ENCODE assay signal across 21 cellular contexts in the genomic region with DNA sequence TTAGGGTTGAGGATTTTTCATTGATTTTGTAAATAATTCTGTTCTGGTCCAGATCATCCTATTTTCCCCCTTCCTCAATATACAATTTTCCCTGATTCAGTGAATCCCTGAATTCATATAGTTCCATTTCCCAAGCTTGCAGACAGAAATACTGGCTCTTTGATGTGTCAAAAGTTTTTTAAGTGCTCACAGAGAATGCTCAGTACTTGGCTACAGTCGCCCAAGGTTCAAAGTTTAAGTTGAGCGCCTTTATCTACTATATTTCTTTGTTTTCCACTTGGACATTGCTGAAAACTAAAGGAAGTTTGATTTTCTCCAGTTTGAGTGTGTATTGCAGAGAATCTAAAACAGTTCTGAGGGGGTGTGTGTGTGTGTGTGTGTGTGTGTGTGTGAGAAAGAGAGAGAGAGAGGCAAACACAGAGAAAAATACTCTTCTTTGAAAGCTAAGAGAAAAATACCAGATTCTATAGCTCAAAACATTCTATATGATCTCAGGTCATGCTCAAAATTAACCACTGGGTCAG.
DNase-seq lines count a peak whose midpoint lies in the region; ATAC-seq, FAIRE-seq and TF ChIP-seq lines count a peak whose summit lies in the region.
"Had no signal": no experiment of that assay in that cellular context is flagged by ENCODE, and none has a peak within 500 bp of the region (broad histone marks: within the 10 kb centered on the region; RNA-seq: fewer than 3 reads in every experiment).

No MANE protein-coding gene starts in this region.

- ATAC-seq in GM23338, result no peak

- 91% methylated on average over 2 of the region's 2 CpGs; no CpG with 5 or more reads in 1 of the 2 experiments for WGBS in H1 (ENCODE audit: extremely low coverage in 1 of 2, insufficient coverage in 1 of 2, insufficient read length in 1 of 2, insufficient replicate concordance in 2 of 2, low coverage in 1 of 2, low lambda C conversion rate in 2 of 2, missing lambda C conversion rate in 1 of 2), 2 experiments

- H3K9me3 Mint-ChIP-seq in GM23338, result peaks cover 2% of the 10 kb centered on the region; the same call in 1 of the 3 replicates
- H3K9me3 Mint-ChIP-seq in nephron progenitor cell, result no peaks in the 10 kb centered on the region
- H3K9me3 Mint-ChIP-seq: CD4-positive, alpha-beta memory T cell; CD8-positive, alpha-beta memory T cell had no signal

- no peak for TF ChIP-seq RAD21 in H1 (IDR thresholded peaks at IDR 0.05 in 1 of 2, conservative IDR thresholded peaks at IDR 0.05 in 1 of 2; ENCODE audit: low read depth in 2 of 2, low read length in 2 of 2)

- H3K27ac Mint-ChIP-seq in GM23338 (no peak overlapping the region), nephron progenitor cell (peak overlapping the region; percentile 17)
- H3K27ac Mint-ChIP-seq: CD14-positive monocyte; CD4-positive, CD25-positive, alpha-beta regulatory T cell; CD8-positive, alpha-beta memory T cell had no signal

- H2BK15ac ChIP-seq in H1 (ENCODE audit: low read length), result no peak overlapping the region

- H3K4me1 ChIP-seq in GM23338 (ENCODE audit: insufficient read depth), result no peaks in the 10 kb centered on the region
- H3K4me1 ChIP-seq in H1 (replicated peaks in 1 of 4; ENCODE audit: control insufficient read depth in 3 of 4, insufficient read depth in 4 of 4, low read length in 3 of 4), result no peaks in the 10 kb centered on the region
- H3K4me1 ChIP-seq: BE2C, BLaER1 had no signal

- H3K4me2 ChIP-seq in GM23338, result no peak overlapping the region
- no peak overlapping the region for H3K4me2 ChIP-seq in H1 (ENCODE audit: insufficient read depth in 1 of 2, low read depth in 2 of 2, low read length in 2 of 2)
- H3K4me2 ChIP-seq: BLaER1 had no signal

- H3K27me3 Mint-ChIP-seq in GM23338 (ENCODE audit: insufficient read depth, low read depth, poor library complexity) (peaks cover 3% of the 10 kb centered on the region), nephron progenitor cell (ENCODE audit: low read depth, poor library complexity) (peaks cover 3% of the 10 kb centered on the region)

- no peaks in the 10 kb centered on the region for H3K36me3 ChIP-seq in GM23338 (ENCODE audit: insufficient read depth)
- H3K36me3 ChIP-seq in H1 (ENCODE audit: control insufficient read depth in 2 of 4, insufficient read depth in 4 of 4, low read length in 3 of 4), result no peaks in the 10 kb centered on the region
- H3K36me3 ChIP-seq: BE2C, BLaER1 had no signal

- CTCF ChIA-PET in H1 (lab: Charles Lee; ENCODE audit: partially characterized antibody), result interaction anchor here (0.9 to 1.4 kb wide), 5 partner anchors 9 to 251 kb away, joined by 3 to 5 read pairs (median 3); no protein-coding TSS in a partner anchor

- H2AK5ac ChIP-seq in H1 (ENCODE audit: low read depth, low read length), result no peak overlapping the region

- no peak overlapping the region for H3K4me3 ChIP-seq in GM23338
- H3K4me3 ChIP-seq in H1 (ENCODE audit: extremely low read depth in 1 of 4, insufficient read depth in 2 of 4, low read depth in 3 of 4, low read length in 4 of 4), result no peak overlapping the region
- H3K4me3 ChIP-seq: BLaER1 had no signal

- H3K18ac ChIP-seq in H1 (ENCODE audit: extremely low read depth, low read length), result no peak overlapping the region

- H2BK20ac ChIP-seq in H1 (ENCODE audit: low read length), result no peak overlapping the region

- no peak overlapping the region for H3K14ac ChIP-seq in H1 (ENCODE audit: insufficient read length)

- no peaks in the 10 kb centered on the region for H3K23me2 ChIP-seq in H1 (ENCODE audit: low read depth, low read length)

- H2BK5ac ChIP-seq in H1 (ENCODE audit: low read depth, low read length), result no peak overlapping the region

- no peak overlapping the region for H3K56ac ChIP-seq in H1 (replicated peaks; ENCODE audit: insufficient read length, low read depth, low read length)

- no peak overlapping the region for H3K9ac ChIP-seq in H1 (replicated peaks in 1 of 4; ENCODE audit: extremely low read depth in 1 of 4, low read depth in 3 of 4, low read length in 3 of 4)
- H3K9ac ChIP-seq: BLaER1 had no signal

- no peak for TF ChIP-seq POLR2A in H1 (IDR thresholded peaks at IDR 0.05; ENCODE audit: control extremely low read depth in 1 of 2, low read depth in 2 of 2, low read length in 2 of 2)

- no peak for TF ChIP-seq EP300 in H1 (IDR thresholded peaks at IDR 0.05; ENCODE audit: borderline replicate concordance in 1 of 2, low read depth in 2 of 2, low read length in 2 of 2)

- H4K5ac ChIP-seq in H1 (ENCODE audit: insufficient read length, low read depth, low read length), result no peak overlapping the region

- H2BK120ac ChIP-seq in H1 (replicated peaks; ENCODE audit: low read depth, low read length), result no peak overlapping the region

- peak overlapping the region; percentile 44; the same call in 1 of the 2 replicates for H2AFZ ChIP-seq in GM23338
- H2AFZ ChIP-seq in H1 (ENCODE audit: low read length), result 0 out of 2 replicates have a peak overlapping the region, but pooled peaks have one; percentile 71

- H4K8ac ChIP-seq in H1 (ENCODE audit: extremely low read depth, insufficient read depth, low read length), result no peak overlapping the region

- H3K23ac ChIP-seq in H1 (ENCODE audit: insufficient read length), result no peak overlapping the region

- H3K4ac ChIP-seq in H1 (replicated peaks; ENCODE audit: insufficient read length, low read depth, low read length), result no peak overlapping the region

- H3K36me3 Mint-ChIP-seq in GM23338 (ENCODE audit: low read depth), result peaks cover 3% of the 10 kb centered on the region; the same call in 1 of the 3 replicates
- no peaks in the 10 kb centered on the region for H3K36me3 Mint-ChIP-seq in nephron progenitor cell (ENCODE audit: low read depth)
- H3K36me3 Mint-ChIP-seq: CD14-positive monocyte; CD4-positive, alpha-beta memory T cell; CD4-positive, CD25-positive, alpha-beta regulatory T cell; CD8-positive, alpha-beta memory T cell had no signal

- H3K4me3 Mint-ChIP-seq in GM23338, result no peak overlapping the region
- H3K4me3 Mint-ChIP-seq in nephron progenitor cell, result no peak overlapping the region
- H3K4me3 Mint-ChIP-seq: CD14-positive monocyte; CD4-positive, alpha-beta memory T cell; CD4-positive, CD25-positive, alpha-beta regulatory T cell; CD8-positive, alpha-beta memory T cell had no signal

- H3K79me2 ChIP-seq in GM23338 (replicated peaks; ENCODE audit: insufficient read depth) (no peaks in the 10 kb centered on the region), H1 (ENCODE audit: control insufficient read depth in 1 of 2, insufficient read depth in 2 of 2, low read length in 2 of 2) (no peaks in the 10 kb centered on the region)

- H3K4me1 Mint-ChIP-seq in GM23338 (peaks cover 2% of the 10 kb centered on the region), nephron progenitor cell (peaks cover 38% of the 10 kb centered on the region)
- H3K4me1 Mint-ChIP-seq: CD4-positive, alpha-beta memory T cell; CD4-positive, CD25-positive, alpha-beta regulatory T cell; CD8-positive, alpha-beta memory T cell had no signal

- H4K20me1 ChIP-seq in GM23338 (replicated peaks; ENCODE audit: insufficient read depth) (no peaks in the 10 kb centered on the region), H1 (replicated peaks in 1 of 2; ENCODE audit: control insufficient read depth in 1 of 2, insufficient read depth in 2 of 2, low read length in 2 of 2) (no peaks in the 10 kb centered on the region)
- H4K20me1 ChIP-seq: BLaER1 had no signal

- H3K27ac ChIP-seq in GM23338 (ENCODE audit: low read depth) (no peak overlapping the region), H1 (ENCODE audit: low read depth, low read length) (no peak overlapping the region)
- H3K27ac ChIP-seq: BLaER1 had no signal

- no peak for FAIRE-seq in H1 (lab: Jason Lieb, UNC)
- FAIRE-seq: A204.1, G401.6, GM12891, GM19239 had no signal

- POLR2A ChIA-PET in H1 (lab: Charles Lee; ENCODE audit: partially characterized antibody), result no interaction called here

- H3K79me1 ChIP-seq in H1 (ENCODE audit: low read depth, low read length), result no peaks in the 10 kb centered on the region

- H2BK12ac ChIP-seq in H1 (ENCODE audit: low read depth, low read length), result no peak overlapping the region

- H4K91ac ChIP-seq in H1 (replicated peaks; ENCODE audit: insufficient read length, low read length), result no peak overlapping the region

- no peak for DNase-seq in GM23338 (ENCODE audit: low spot score)
- DNase-seq in H1 (ENCODE audit: low read depth in 1 of 2, low spot score in 2 of 2), result no peak
- no peak for DNase-seq in nephron progenitor cell
- no peak for DNase-seq in NCI-H748 treated with DMSO at 0.1 percent for 48 hours (lab: John Stamatoyannopoulos, UW)
- no peak for DNase-seq in DMS 273 treated with DMSO at 0.1 percent for 48 hours (lab: John Stamatoyannopoulos, UW)
- DNase-seq: 8988T; ACHN; BE2C; C1 segment of cervical spinal cord; CD4-positive, alpha-beta memory T cell; CD4-positive, CD25-positive, alpha-beta regulatory T cell; CD8-positive, alpha-beta memory T cell; COR-L47; DMS79 treated with DMSO at 0.1 percent for 48 hours; GF-D8 had no signal

- no peaks in the 10 kb centered on the region for H3F3A ChIP-seq in GM23338 (replicated peaks; ENCODE audit: low read depth)

- no peaks in the 10 kb centered on the region for H3K27me3 ChIP-seq in GM23338 (ENCODE audit: insufficient read depth)
- no peaks in the 10 kb centered on the region for H3K27me3 ChIP-seq in H1 (replicated peaks in 1 of 4; ENCODE audit: control insufficient read depth in 3 of 4, extremely low read depth in 1 of 4, insufficient read depth in 3 of 4, low read length in 3 of 4)
- H3K27me3 ChIP-seq: BE2C, BLaER1 had no signal

- no peaks in the 10 kb centered on the region for H3K9me3 ChIP-seq in H1 (ENCODE audit: insufficient read depth in 2 of 2, low read depth in 1 of 2, low read length in 1 of 2)
- H3K9me3 ChIP-seq: BE2C, BLaER1 had no signal

- 0 out of 2 replicates have a peak, but pooled peaks cover 3% of the 10 kb centered on the region for H3K9me2 ChIP-seq in GM23338 (ENCODE audit: insufficient read depth)

- TF ChIP-seq CTCF in GM23338 (conservative IDR thresholded peaks at IDR 0.05; ENCODE audit: low read depth in 2 of 2) (no peak), H1 (IDR thresholded peaks at IDR 0.05; ENCODE audit: control extremely low read depth in 1 of 3, insufficient read depth in 1 of 3, low read depth in 1 of 3, low read length in 3 of 3) (no peak), nephron progenitor cell (IDR thresholded peaks at IDR 0.05) (no peak)

TF ChIP-seq in GM23338, 12 proteins besides CTCF, POLR2A, EP300 and RAD21 (continues in another document):
- TF ChIP-seq STAT1 (IDR thresholded peaks at IDR 0.05; ENCODE audit: unreplicated experiment), result no peak
- no peak for TF ChIP-seq ZNF331 (CRISPR knock-in tag; IDR thresholded peaks at IDR 0.05; ENCODE audit: low read depth)
- no peak for TF ChIP-seq JUNB (IDR thresholded peaks at IDR 0.05; ENCODE audit: unreplicated experiment)

TF ChIP-seq in H1, 55 proteins besides CTCF, POLR2A, EP300 and RAD21:
- TF ChIP-seq POU5F1 (IDR thresholded peaks at IDR 0.05; ENCODE audit: low read depth, low read length) (no peak), CHD2 (IDR thresholded peaks at IDR 0.05; ENCODE audit: low read length) (no peak), JUN (IDR thresholded peaks at IDR 0.05; ENCODE audit: low read depth, low read length) (no peak), EGR1 (IDR thresholded peaks at IDR 0.05; ENCODE audit: borderline replicate concordance, low read depth, low read length) (no peak), KDM5A (IDR thresholded peaks at IDR 0.05; ENCODE audit: low read length) (no peak), SIX5 (IDR thresholded peaks at IDR 0.05; ENCODE audit: low read depth, low read length) (no peak)
